ENCODE assay signal across 8 cellular contexts in genomic region chr4:185211035-185211434, GRCh38. TPM values are rescaled to one million over a fixed set of nuclear protein-coding genes. Genes with fewer than 3 reads are reported as not detected.
DNase-seq lines count a peak whose midpoint lies in the region; ATAC-seq and TF ChIP-seq lines count a peak whose summit lies in the region.

No MANE protein-coding gene starts in this region.

- no peaks in the 10 kb centered on the region for H3K9me3 Mint-ChIP-seq in activated B cell treated with CpG ODN at 0.5 μM for 24 hours
- no peaks in the 10 kb centered on the region for H3K9me3 Mint-ChIP-seq in stimulated activated naive B cell treated with anti-CD40 and anti-IgM and Interleukin-4, amounts not matched to agents 10 μg/mL and 1 μg/mL and 100 μg/mL, for 72 hours

- H3K4me3 ChIP-seq in iPS-15b (ENCODE audit: low read depth, low read length) = peak overlapping the region; percentile 73

- no peaks in the 10 kb centered on the region for H3K36me3 ChIP-seq in iPS-15b (ENCODE audit: control insufficient read depth, insufficient read depth, low read length)

- peak overlapping the region; percentile 94 for H3K27ac Mint-ChIP-seq in activated B cell treated with CpG ODN at 0.5 μM for 24 hours
- H3K27ac Mint-ChIP-seq in stimulated activated naive B cell treated with anti-CD40 and anti-IgM and Interleukin-4, amounts not matched to agents 10 μg/mL and 1 μg/mL and 100 μg/mL, for 72 hours = peak overlapping the region; percentile 85

- ATAC-seq in activated B cell treated with CpG ODN at 0.5 μM for 24 hours (ENCODE audit: low read depth) = no peak
- no peak for ATAC-seq in stimulated activated naive B cell treated with anti-CD40 and anti-IgM and Interleukin-4, amounts not matched to agents 10 μg/mL and 1 μg/mL and 100 μg/mL, for 72 hours (replicated peaks)
- ATAC-seq in HG03139 (IDR thresholded peaks at IDR 0.05; ENCODE audit: unreplicated experiment) = no peak

- H3K36me3 Mint-ChIP-seq in activated B cell treated with CpG ODN at 0.5 μM for 24 hours (ENCODE audit: low read depth) = peaks cover 8% of the 10 kb centered on the region
- H3K36me3 Mint-ChIP-seq in stimulated activated naive B cell treated with anti-CD40 and anti-IgM and Interleukin-4, amounts not matched to agents 10 μg/mL and 1 μg/mL and 100 μg/mL, for 72 hours = peaks cover under 1 to 5% of the 10 kb centered on the region in 2 donors

- peak overlapping the region; percentile 95 for H3K4me3 Mint-ChIP-seq in activated B cell treated with CpG ODN at 0.5 μM for 24 hours
- peak overlapping the region; percentile 89 to 90 for H3K4me3 Mint-ChIP-seq in stimulated activated naive B cell treated with anti-CD40 and anti-IgM and Interleukin-4, amounts not matched to agents 10 μg/mL and 1 μg/mL and 100 μg/mL, for 72 hours

- peaks cover 19% of the 10 kb centered on the region for H3K4me1 ChIP-seq in iPS-15b (ENCODE audit: control insufficient read depth, insufficient read depth, low read length)

- TF ChIP-seq CTCF in activated B cell treated with CpG ODN at 0.5 μM for 24 hours (IDR thresholded peaks at IDR 0.05) = no peak

- peaks cover 17% of the 10 kb centered on the region for H3K27me3 ChIP-seq in iPS-15b (ENCODE audit: control insufficient read depth, insufficient read depth, low read length)

- no peak overlapping the region for H3K9ac ChIP-seq in iPS-15b (ENCODE audit: low read depth, low read length)

- H3K9me3 ChIP-seq in iPS-15b (ENCODE audit: control insufficient read depth, insufficient read depth, low read length) = no peaks in the 10 kb centered on the region

- DNase-seq in NCI-H345 (lab: John Stamatoyannopoulos, UW) (peak; percentile 1), NCI-H345 treated with DMSO at 0.1 percent for 48 hours (lab: John Stamatoyannopoulos, UW; ENCODE audit: unreplicated experiment) (no peak), activated B cell treated with CpG ODN at 0.5 μM for 24 hours (no peak), MV-4-11 (lab: John Stamatoyannopoulos, UW) (no peak), NCI-H2196 (lab: John Stamatoyannopoulos, UW; ENCODE audit: unreplicated experiment) (no peak)
- DNase-seq in stimulated activated naive B cell treated with anti-CD40 and anti-IgM and Interleukin-4, amounts not matched to agents 10 μg/mL and 1 μg/mL and 100 μg/mL, for 72 hours = no peak

- H3K27me3 Mint-ChIP-seq in activated B cell treated with CpG ODN at 0.5 μM for 24 hours = no peaks in the 10 kb centered on the region
- H3K27me3 Mint-ChIP-seq in stimulated activated naive B cell treated with anti-CD40 and anti-IgM and Interleukin-4, amounts not matched to agents 10 μg/mL and 1 μg/mL and 100 μg/mL, for 72 hours = no peaks in the 10 kb centered on the region

- H3K4me1 Mint-ChIP-seq in activated B cell treated with CpG ODN at 0.5 μM for 24 hours = peaks cover 60% of the 10 kb centered on the region
- H3K4me1 Mint-ChIP-seq in stimulated activated naive B cell treated with anti-CD40 and anti-IgM and Interleukin-4, amounts not matched to agents 10 μg/mL and 1 μg/mL and 100 μg/mL, for 72 hours = peaks cover 35 to 66% of the 10 kb centered on the region in 2 donors

- CTCF ChIA-PET in activated B cell treated with CpG ODN at 0.5 μM for 24 hours (lab: Charles Lee) = no interaction called here

- POLR2A ChIA-PET in activated B cell treated with CpG ODN at 0.5 μM for 24 hours (lab: Charles Lee) = interaction anchor here (2.3 kb wide), 1 partner anchor 9 kb away, joined by 15 read pairs; no protein-coding TSS in a partner anchor

- intact Hi-C loops in activated B cell treated with CpG ODN at 0.5 μM for 24 hours (cut with micrococcal nuclease) = loop anchor here (2.0 to 10.0 kb wide), 6 partner anchors 36 to 944 kb away; partner anchors contain the start of genes CENPU and IRF2

RNA-seq across cellular contexts. Expression of gene SNX25, which starts 1.6 kb away (rescaled TPM):
- total RNA-seq in activated B cell treated with CpG ODN at 0.5 μM for 24 hours = 53.1 and 53.7 TPM in 2 replicates

RNA-seq across cellular contexts. Expression of gene CFAP97, which starts 7.2 kb away (rescaled TPM):
- 42.6 and 44.1 TPM in 2 replicates for total RNA-seq in activated B cell treated with CpG ODN at 0.5 μM for 24 hours
